In the genomic region with DNA sequence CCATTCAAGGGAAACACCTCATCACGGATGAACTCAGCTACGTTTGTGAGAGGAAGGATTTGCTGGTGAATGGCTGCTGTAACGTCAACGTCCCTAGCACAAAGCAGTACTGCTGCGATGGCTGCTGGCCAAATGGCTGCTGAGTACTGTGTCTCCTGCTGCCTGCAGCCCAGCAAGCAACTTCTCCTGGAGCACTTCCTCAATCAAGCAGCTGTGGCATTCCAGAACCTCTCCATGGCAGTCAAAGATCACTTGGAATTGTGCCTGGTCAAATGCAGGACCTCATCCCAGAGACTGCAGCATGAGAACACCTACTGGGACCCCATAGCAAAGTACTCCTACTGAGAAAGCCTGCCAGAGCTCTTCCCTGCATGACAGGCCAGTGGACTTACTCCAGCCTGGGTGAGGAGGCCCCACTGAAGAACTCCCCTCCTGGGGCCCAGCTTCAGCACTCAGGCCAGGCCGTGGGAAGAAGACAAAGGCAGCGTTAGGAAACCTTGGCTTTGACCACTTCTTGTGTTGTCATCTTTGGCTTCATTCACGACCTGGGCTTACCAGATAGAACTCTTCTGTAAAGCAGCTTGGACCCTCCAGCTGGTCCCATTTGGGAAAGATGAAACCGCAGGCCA, we compare ENCODE assay signal across 16 cellular contexts.
DNase-seq lines count a peak whose midpoint lies in the region; ATAC-seq, FAIRE-seq and TF ChIP-seq lines count a peak whose summit lies in the region.
"Had no signal": no experiment of that assay in that cellular context is flagged by ENCODE, and none has a peak within 500 bp of the region (broad histone marks: within the 10 kb centered on the region; RNA-seq: fewer than 3 reads in every experiment).

No MANE protein-coding gene starts in this region.

- no peak for TF ChIP-seq POLR2A in HepG2 (IDR thresholded peaks at IDR 0.05; ENCODE audit: insufficient read depth in 1 of 2, low read depth in 2 of 2, low read length in 2 of 2)

- no peak overlapping the region for H3K4me3 ChIP-seq in fibroblast of the aortic adventitia (ENCODE audit: low read depth, low read length)
- H3K4me3 ChIP-seq in HepG2 (replicated peaks in 1 of 3; ENCODE audit: insufficient read depth in 1 of 3, low read depth in 2 of 3, low read length in 3 of 3) = no peak overlapping the region
- H3K4me3 ChIP-seq: HAP-1, SK-N-MC had no signal

- DNase-seq in NCI-H69 (lab: John Stamatoyannopoulos, UW) (peak; percentile 1), fibroblast of the aortic adventitia (ENCODE audit: low read depth) (peak; percentile 5), HepG2 (ENCODE audit: low spot score) (peak; percentile 27), NCI-H187 (lab: John Stamatoyannopoulos, UW) (no peak)
- DNase-seq: COR-L47, DMS153, EL, KG1, NCI-H1436, NCI-H2029 treated with DMSO at 0.1 percent for 48 hours, NCI-H510A treated with DMSO at 0.1 percent for 48 hours had no signal

- no peak overlapping the region for H3K4me2 ChIP-seq in HepG2 (ENCODE audit: low read depth, low read length)

- no peak for TF ChIP-seq EP300 in HepG2 (IDR thresholded peaks at IDR 0.05; ENCODE audit: low read depth in 2 of 2, low read length in 2 of 2)
- no peak for TF ChIP-seq EP300 in HepG2 (CRISPR knock-in tag; IDR thresholded peaks at IDR 0.05; ENCODE audit: borderline replicate concordance)

- ATAC-seq in HepG2 (peak; percentile 78), HG03342 (IDR thresholded peaks at IDR 0.05; ENCODE audit: unreplicated experiment) (no peak), GM18909 (IDR thresholded peaks at IDR 0.05; ENCODE audit: poor library complexity, unreplicated experiment) (no peak), GM18907 (IDR thresholded peaks at IDR 0.05; ENCODE audit: unreplicated experiment) (no peak)

- no TSS peak for BruUV-seq in HepG2 (replicated peaks; lab: Mats Ljungman, UMichigan)

- H3K27me3 ChIP-seq in HepG2 (ENCODE audit: control insufficient read depth in 1 of 2, insufficient read depth in 2 of 2, low read length in 2 of 2) = no peaks in the 10 kb centered on the region

- no peak for TF ChIP-seq RAD21 in HepG2 (CRISPR knock-in tag; IDR thresholded peaks at IDR 0.05)

- peaks cover 8% of the 10 kb centered on the region for H3K4me1 ChIP-seq in HepG2 (ENCODE audit: insufficient read depth, low read length)
- H3K4me1 ChIP-seq: HAP-1 had no signal

- POLR2A ChIA-PET in HepG2 (lab: Yijun Ruan, JAX) = no interaction called here

- no peak overlapping the region for H3K9ac ChIP-seq in HepG2 (ENCODE audit: insufficient read depth, low read depth, low read length)

- no peaks in the 10 kb centered on the region for H4K20me1 ChIP-seq in HepG2 (ENCODE audit: insufficient read depth, low read length)

- in situ Hi-C loops in HepG2 (cut with HindIII; ENCODE audit: extremely low pct_ligation_motif_present, low pct_unique_long_range_greater_than_20kb) = no loop called here

- H3K27ac ChIP-seq in HepG2 (ENCODE audit: extremely low read length, insufficient read depth, low read length) = no peak overlapping the region
- H3K27ac ChIP-seq: SK-N-MC had no signal

- WGBS in HepG2 (ENCODE audit: low lambda C conversion rate) = 89% methylated on average over 3 of the region's 9 CpGs

- no peaks in the 10 kb centered on the region for H3K9me3 ChIP-seq in HepG2 (ENCODE audit: low read length)
- H3K9me3 ChIP-seq: HAP-1 had no signal

- no peaks in the 10 kb centered on the region for H3K79me2 ChIP-seq in HepG2 (ENCODE audit: insufficient read depth, low read length)

- CTCF ChIA-PET in HepG2 (lab: Yijun Ruan, JAX; ENCODE audit: low intra/inter-chr PET ratio, low total read pairs) = no interaction called here

- peak; percentile 36 for FAIRE-seq in HepG2 (lab: Jason Lieb, UNC)

- no peak overlapping the region for H2AFZ ChIP-seq in HepG2 (ENCODE audit: low read length)

- TF ChIP-seq CTCF in fibroblast of the aortic adventitia (IDR thresholded peaks at IDR 0.05; ENCODE audit: insufficient read depth, low read length) (no peak), HepG2 (CRISPR knock-in tag; IDR thresholded peaks at IDR 0.05) (no peak)

- intact Hi-C loops in HepG2 (cut with micrococcal nuclease; ENCODE audit: unreplicated experiment) = no loop called here

- H3K36me3 ChIP-seq in HepG2 (replicated peaks in 1 of 2; ENCODE audit: control insufficient read depth in 1 of 2, insufficient read depth in 2 of 2, low read length in 2 of 2) = no peaks in the 10 kb centered on the region
- H3K36me3 ChIP-seq: HAP-1 had no signal

TF ChIP-seq in HepG2, 621 proteins besides CTCF, POLR2A, EP300 and RAD21:
- no peak for TF ChIP-seq ZNF577 (CRISPR knock-in tag; IDR thresholded peaks at IDR 0.05; ENCODE audit: borderline replicate concordance, low read depth)
- TF ChIP-seq, protein P1, sequence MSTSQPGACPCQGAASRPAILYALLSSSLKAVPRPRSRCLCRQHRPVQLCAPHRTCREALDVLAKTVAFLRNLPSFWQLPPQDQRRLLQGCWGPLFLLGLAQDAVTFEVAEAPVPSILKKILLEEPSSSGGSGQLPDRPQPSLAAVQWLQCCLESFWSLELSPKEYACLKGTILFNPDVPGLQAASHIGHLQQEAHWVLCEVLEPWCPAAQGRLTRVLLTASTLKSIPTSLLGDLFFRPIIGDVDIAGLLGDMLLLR (CRISPR knock-in tag; IDR thresholded peaks at IDR 0.05) = no peak
- TF ChIP-seq, protein P2, sequence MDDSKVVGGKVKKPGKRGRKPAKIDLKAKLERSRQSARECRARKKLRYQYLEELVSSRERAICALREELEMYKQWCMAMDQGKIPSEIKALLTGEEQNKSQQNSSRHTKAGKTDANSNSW (CRISPR knock-in tag; IDR thresholded peaks at IDR 0.05; ENCODE audit: borderline replicate concordance) = no peak
- no peak for TF ChIP-seq RXRA (CRISPR knock-in tag; IDR thresholded peaks at IDR 0.05)
- TF ChIP-seq ELF1 (CRISPR knock-in tag; IDR thresholded peaks at IDR 0.05) = no peak
- TF ChIP-seq ZBTB38 (CRISPR knock-in tag; IDR thresholded peaks at IDR 0.05) = no peak
- TF ChIP-seq, protein P3, sequence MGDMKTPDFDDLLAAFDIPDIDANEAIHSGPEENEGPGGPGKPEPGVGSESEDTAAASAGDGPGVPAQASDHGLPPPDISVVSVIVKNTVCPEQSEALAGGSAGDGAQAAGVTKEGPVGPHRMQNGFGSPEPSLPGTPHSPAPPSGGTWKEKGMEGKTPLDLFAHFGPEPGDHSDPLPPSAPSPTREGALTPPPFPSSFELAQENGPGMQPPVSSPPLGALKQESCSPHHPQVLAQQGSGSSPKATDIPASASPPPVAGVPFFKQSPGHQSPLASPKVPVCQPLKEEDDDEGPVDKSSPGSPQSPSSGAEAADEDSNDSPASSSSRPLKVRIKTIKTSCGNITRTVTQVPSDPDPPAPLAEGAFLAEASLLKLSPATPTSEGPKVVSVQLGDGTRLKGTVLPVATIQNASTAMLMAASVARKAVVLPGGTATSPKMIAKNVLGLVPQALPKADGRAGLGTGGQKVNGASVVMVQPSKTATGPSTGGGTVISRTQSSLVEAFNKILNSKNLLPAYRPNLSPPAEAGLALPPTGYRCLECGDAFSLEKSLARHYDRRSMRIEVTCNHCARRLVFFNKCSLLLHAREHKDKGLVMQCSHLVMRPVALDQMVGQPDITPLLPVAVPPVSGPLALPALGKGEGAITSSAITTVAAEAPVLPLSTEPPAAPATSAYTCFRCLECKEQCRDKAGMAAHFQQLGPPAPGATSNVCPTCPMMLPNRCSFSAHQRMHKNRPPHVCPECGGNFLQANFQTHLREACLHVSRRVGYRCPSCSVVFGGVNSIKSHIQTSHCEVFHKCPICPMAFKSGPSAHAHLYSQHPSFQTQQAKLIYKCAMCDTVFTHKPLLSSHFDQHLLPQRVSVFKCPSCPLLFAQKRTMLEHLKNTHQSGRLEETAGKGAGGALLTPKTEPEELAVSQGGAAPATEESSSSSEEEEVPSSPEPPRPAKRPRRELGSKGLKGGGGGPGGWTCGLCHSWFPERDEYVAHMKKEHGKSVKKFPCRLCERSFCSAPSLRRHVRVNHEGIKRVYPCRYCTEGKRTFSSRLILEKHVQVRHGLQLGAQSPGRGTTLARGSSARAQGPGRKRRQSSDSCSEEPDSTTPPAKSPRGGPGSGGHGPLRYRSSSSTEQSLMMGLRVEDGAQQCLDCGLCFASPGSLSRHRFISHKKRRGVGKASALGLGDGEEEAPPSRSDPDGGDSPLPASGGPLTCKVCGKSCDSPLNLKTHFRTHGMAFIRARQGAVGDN (CRISPR knock-in tag; IDR thresholded peaks at IDR 0.05) = peak; percentile 35
- TF ChIP-seq RFXANK (CRISPR knock-in tag; IDR thresholded peaks at IDR 0.05) = no peak
- TF ChIP-seq, protein P4, sequence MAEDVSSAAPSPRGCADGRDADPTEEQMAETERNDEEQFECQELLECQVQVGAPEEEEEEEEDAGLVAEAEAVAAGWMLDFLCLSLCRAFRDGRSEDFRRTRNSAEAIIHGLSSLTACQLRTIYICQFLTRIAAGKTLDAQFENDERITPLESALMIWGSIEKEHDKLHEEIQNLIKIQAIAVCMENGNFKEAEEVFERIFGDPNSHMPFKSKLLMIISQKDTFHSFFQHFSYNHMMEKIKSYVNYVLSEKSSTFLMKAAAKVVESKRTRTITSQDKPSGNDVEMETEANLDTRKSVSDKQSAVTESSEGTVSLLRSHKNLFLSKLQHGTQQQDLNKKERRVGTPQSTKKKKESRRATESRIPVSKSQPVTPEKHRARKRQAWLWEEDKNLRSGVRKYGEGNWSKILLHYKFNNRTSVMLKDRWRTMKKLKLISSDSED (CRISPR knock-in tag; IDR thresholded peaks at IDR 0.05) = no peak
- no peak for TF ChIP-seq POGZ (CRISPR knock-in tag; IDR thresholded peaks at IDR 0.05)
- TF ChIP-seq ZSCAN30 (CRISPR knock-in tag; IDR thresholded peaks at IDR 0.05) = peak; percentile 98
- TF ChIP-seq ZNF343 (CRISPR knock-in tag; IDR thresholded peaks at IDR 0.05) = no peak
- TF ChIP-seq ZNF263 (CRISPR knock-in tag; IDR thresholded peaks at IDR 0.05) = peak; percentile 49; the same call in 1 of the 2 replicates
- peak; percentile 41; the same call in 1 of the 2 replicates for TF ChIP-seq HNF4A (CRISPR knock-in tag; IDR thresholded peaks at IDR 0.05)
- no peak for TF ChIP-seq RARG (CRISPR knock-in tag; IDR thresholded peaks at IDR 0.05; ENCODE audit: low read depth)
- no peak for TF ChIP-seq PTBP1 (IDR thresholded peaks at IDR 0.05; ENCODE audit: low read depth, low read length, poor library complexity, severe bottlenecking)
- peak; percentile 74 for TF ChIP-seq ZNF12 (CRISPR knock-in tag; IDR thresholded peaks at IDR 0.05)

Comparison
In these comparisons a context has a peak if more than half of its experiments do, and no peak if none do; other contexts are left out.
1. DNase-seq: peak in NCI-H69 (single experiment), fibroblast of the aortic adventitia (single experiment) and HepG2 (single experiment); none in NCI-H187 (0 of 2).